14 cellular contexts compared by ENCODE assay signal in the genomic region with DNA sequence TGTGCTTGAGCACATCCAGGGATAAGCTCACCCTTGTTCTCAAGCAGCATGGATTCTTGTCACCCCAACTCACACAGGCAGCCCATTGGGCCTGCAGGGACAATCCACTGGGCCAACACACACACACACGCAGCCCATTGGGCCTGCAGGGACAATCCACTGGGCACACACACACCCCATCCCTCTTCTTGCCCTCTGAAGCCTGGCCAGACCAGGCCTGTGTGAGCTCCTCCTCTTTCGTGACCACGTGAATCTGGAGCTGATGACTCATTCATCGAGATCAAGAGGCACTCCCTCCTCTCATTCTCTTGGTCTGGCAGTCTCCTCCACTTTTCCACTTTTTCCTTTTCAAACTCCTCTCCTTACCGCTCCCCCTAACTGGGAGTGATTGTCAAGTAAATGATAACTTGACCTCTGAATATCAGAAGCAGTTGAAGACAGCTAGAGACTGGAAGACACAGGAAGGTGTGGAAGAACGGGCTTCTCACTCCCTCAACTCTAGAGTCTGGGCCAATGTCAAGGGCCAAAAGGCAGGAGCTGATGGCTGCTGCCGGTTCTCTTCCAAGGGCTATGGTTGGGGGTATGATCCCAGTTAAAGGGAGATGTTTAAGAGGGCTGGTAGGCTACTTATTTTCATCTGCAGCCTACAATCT.
DNase-seq lines count a peak whose midpoint lies in the region; ATAC-seq and TF ChIP-seq lines count a peak whose summit lies in the region.
"Had no signal": no experiment of that assay in that cellular context is flagged by ENCODE, and none has a peak within 500 bp of the region (broad histone marks: within the 10 kb centered on the region; RNA-seq: fewer than 3 reads in every experiment).

No MANE protein-coding gene starts in this region.

- peaks cover 9% of the 10 kb centered on the region for H3K9me3 Mint-ChIP-seq in chondrocyte (ENCODE audit: low read depth)
- peaks cover 13% of the 10 kb centered on the region for H3K9me3 Mint-ChIP-seq in natural killer cell treated with Interleukin-12 subunit alpha and Interleukin-12 subunit beta and Interleukin-15 and Interleukin-18, amount 100 ng/mL, for 72 hours

- TF ChIP-seq CTCF in chondrocyte (IDR thresholded peaks at IDR 0.05), result no peak

- H3K36me3 Mint-ChIP-seq in chondrocyte (ENCODE audit: low read depth), result peaks cover 26% of the 10 kb centered on the region
- peaks cover 45% of the 10 kb centered on the region for H3K36me3 Mint-ChIP-seq in natural killer cell treated with Interleukin-12 subunit alpha and Interleukin-12 subunit beta and Interleukin-15 and Interleukin-18, amount 100 ng/mL, for 72 hours

- H3K9me3 ChIP-seq in MG63, result peaks cover 14% of the 10 kb centered on the region
- H3K9me3 ChIP-seq: HAP-1 had no signal

- H3K4me1 Mint-ChIP-seq in chondrocyte (ENCODE audit: low read depth), result peaks cover 50% of the 10 kb centered on the region
- H3K4me1 Mint-ChIP-seq in natural killer cell treated with Interleukin-12 subunit alpha and Interleukin-12 subunit beta and Interleukin-15 and Interleukin-18, amount 100 ng/mL, for 72 hours (ENCODE audit: low read depth in 2 of 2), result peaks cover 64 to 69% of the 10 kb centered on the region in 2 donors

- H3K4me3 Mint-ChIP-seq in chondrocyte (ENCODE audit: unreplicated experiment), result no peak overlapping the region
- H3K4me3 Mint-ChIP-seq in natural killer cell treated with Interleukin-12 subunit alpha and Interleukin-12 subunit beta and Interleukin-15 and Interleukin-18, amount 100 ng/mL, for 72 hours, result no peak overlapping the region

- DNase-seq in EH (ENCODE audit: low read depth), result peak; percentile 44
- DNase-seq in MG63, result peak; percentile 13
- no peak for DNase-seq in chondrocyte (ENCODE audit: low spot score)
- DNase-seq in natural killer cell treated with Interleukin-12 subunit alpha and Interleukin-12 subunit beta and Interleukin-15 and Interleukin-18, amount 100 ng/mL, for 72 hours (ENCODE audit: low spot score), result no peak
- no peak for DNase-seq in epidermal melanocyte (ENCODE audit: insufficient read length, low spot score)
- DNase-seq in HuH-7 (ENCODE audit: low spot score), result no peak
- DNase-seq in stimulated activated CD4-positive, alpha-beta T cell treated with anti-CD3 and anti-CD28 coated beads, Interleukin-4, amount 100 ng/mL, for 1 hour, result no peak
- no peak for DNase-seq in NCI-H524 (lab: John Stamatoyannopoulos, UW)
- DNase-seq: activated CD4-positive, alpha-beta T cell treated with anti-CD3 and anti-CD28 coated beads, Interleukin-2, amount 50 U/mL, for 48 hours; amniotic stem cell; DMS79; Right ventricle myocardium superior; stimulated activated naive CD4-positive, alpha-beta T cell had no signal

- H3K27me3 Mint-ChIP-seq in chondrocyte (ENCODE audit: low read depth), result no peaks in the 10 kb centered on the region
- H3K27me3 Mint-ChIP-seq in natural killer cell treated with Interleukin-12 subunit alpha and Interleukin-12 subunit beta and Interleukin-15 and Interleukin-18, amount 100 ng/mL, for 72 hours, result no peaks in the 10 kb centered on the region

- peaks cover 38% of the 10 kb centered on the region for H3K36me3 ChIP-seq in MG63
- H3K36me3 ChIP-seq: HAP-1 had no signal

- no peaks in the 10 kb centered on the region for H3K27me3 ChIP-seq in MG63

- no peak overlapping the region for H3K4me3 ChIP-seq in MG63
- H3K4me3 ChIP-seq: HAP-1 had no signal

- peak overlapping the region; percentile 59 for H3K27ac Mint-ChIP-seq in chondrocyte (ENCODE audit: unreplicated experiment)
- peak overlapping the region; percentile 58 to 82 for H3K27ac Mint-ChIP-seq in natural killer cell treated with Interleukin-12 subunit alpha and Interleukin-12 subunit beta and Interleukin-15 and Interleukin-18, amount 100 ng/mL, for 72 hours

- ATAC-seq in natural killer cell treated with Interleukin-12 subunit alpha and Interleukin-12 subunit beta and Interleukin-15 and Interleukin-18, amount 100 ng/mL, for 72 hours, result peak; percentile 34 to 63

Comparison
In these comparisons a context has a peak if more than half of its experiments do, and no peak if none do; other contexts are left out.
1. DNase-seq: peak in EH (single experiment) and MG63 (single experiment); none in chondrocyte (single experiment), natural killer cell treated with Interleukin-12 subunit alpha and Interleukin-12 subunit beta and Interleukin-15 and Interleukin-18, amount 100 ng/mL, for 72 hours (single experiment), epidermal melanocyte (single experiment), HuH-7 (single experiment), stimulated activated CD4-positive, alpha-beta T cell treated with anti-CD3 and anti-CD28 coated beads, Interleukin-4, amount 100 ng/mL, for 1 hour (single experiment) and NCI-H524 (0 of 2).